ENCODE assay signal across 8 cellular contexts in the genomic region with DNA sequence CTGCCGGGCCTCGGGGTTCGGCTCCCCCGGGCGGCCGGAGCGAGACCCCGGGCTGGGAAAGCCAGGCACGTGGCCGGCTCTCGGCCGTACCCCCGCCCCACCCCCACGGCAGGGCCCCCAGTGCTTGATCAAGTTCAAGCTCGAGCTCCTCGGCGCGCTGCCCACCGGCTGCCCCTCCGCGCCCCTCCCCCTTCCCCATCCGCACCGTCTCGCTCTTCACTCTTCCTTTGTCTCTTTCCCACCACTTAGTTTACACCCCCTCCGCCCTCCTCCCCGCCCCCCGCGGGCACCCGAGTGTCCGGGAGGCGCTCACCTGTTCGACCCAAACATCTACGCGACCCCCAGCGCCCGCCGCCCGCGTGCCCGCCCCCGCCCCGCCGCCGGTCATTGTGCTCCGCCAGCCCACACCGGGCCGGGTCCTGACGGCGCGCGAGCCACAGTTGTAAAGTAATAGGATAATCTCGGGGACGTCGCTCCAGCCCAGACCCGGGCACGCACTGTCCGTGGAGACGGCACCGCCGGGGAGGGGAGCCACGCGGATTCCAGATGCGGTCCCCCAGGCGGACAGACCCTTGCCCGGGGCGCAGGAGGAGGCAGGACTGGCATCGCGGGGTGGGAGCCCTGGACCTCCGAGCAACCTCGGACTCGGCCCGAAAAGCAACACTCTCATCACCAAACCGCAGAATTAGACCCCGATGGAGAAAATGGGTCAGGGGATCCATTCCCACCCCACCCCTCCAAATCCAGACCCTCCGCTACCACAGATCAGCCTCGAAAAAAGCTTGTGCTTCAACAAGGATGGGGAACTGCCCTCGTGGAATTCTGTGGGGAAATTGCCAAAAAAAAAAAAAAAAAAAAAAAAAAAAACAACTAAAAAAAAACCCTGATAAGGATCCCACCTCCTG.
DNase-seq lines count a peak whose midpoint lies in the region; ATAC-seq and TF ChIP-seq lines count a peak whose summit lies in the region.

No MANE protein-coding gene starts in this region.

- no peak for TF ChIP-seq CTCF in AG04449 (IDR thresholded peaks at IDR 0.05; ENCODE audit: insufficient read depth, low read length, missing control alignments)
- no peak for TF ChIP-seq CTCF in HFFc6 (IDR thresholded peaks at IDR 0.05)
- TF ChIP-seq CTCF in lower leg skin (IDR thresholded peaks at IDR 0.05): no peak

- H3K27ac Mint-ChIP-seq in HFFc6: peak overlapping the region; percentile 81
- H3K27ac Mint-ChIP-seq in T-helper 17 cell: peak overlapping the region; percentile 87
- peak overlapping the region; percentile 77 for H3K27ac Mint-ChIP-seq in central memory CD8-positive, alpha-beta T cell (ENCODE audit: low read depth)

- intact Hi-C loops in lower leg skin (cut with DNase I; ENCODE audit: low total_unique reads): no loop called here

- H3K9me3 Mint-ChIP-seq in HFFc6: peaks cover 6% of the 10 kb centered on the region
- H3K9me3 Mint-ChIP-seq in central memory CD8-positive, alpha-beta T cell: no peaks in the 10 kb centered on the region

- H3K27me3 Mint-ChIP-seq in HFFc6 (ENCODE audit: insufficient read depth) (peaks cover 8% of the 10 kb centered on the region; the same call in 1 of the 2 replicates), T-helper 17 cell (no peaks in the 10 kb centered on the region)
- H3K27me3 Mint-ChIP-seq in central memory CD8-positive, alpha-beta T cell: no peaks in the 10 kb centered on the region

- no peak for TF ChIP-seq POLR2A in lower leg skin (IDR thresholded peaks at IDR 0.05)

- DNase-seq in AG04449 (ENCODE audit: low read depth, low spot score): no peak
- no peak for DNase-seq in HFFc6
- peak in 2 of 3 donors; percentile 21 to 37 for DNase-seq in T-helper 17 cell
- DNase-seq in central memory CD8-positive, alpha-beta T cell (ENCODE audit: low spot score in 2 of 2): no peak
- no peak for DNase-seq in lower leg skin (ENCODE audit: low spot score in 2 of 2)
- peak; percentile 51 for DNase-seq in stimulated activated naive CD8-positive, alpha-beta T cell treated with anti-CD3 and anti-CD28 coated beads, Interleukin-15, Interleukin-2, amounts not matched to agents 100 U/mL and 50 U/mL, for 24 hours
- DNase-seq in NCI-H2196 treated with DMSO at 0.1 percent for 48 hours (lab: John Stamatoyannopoulos, UW; ENCODE audit: unreplicated experiment): no peak

- no peak for ATAC-seq in T-helper 17 cell
- no peak for ATAC-seq in central memory CD8-positive, alpha-beta T cell (replicated peaks; ENCODE audit: extremely low read depth, poor library complexity, severe bottlenecking)
- no peak for ATAC-seq in stimulated activated naive CD8-positive, alpha-beta T cell treated with anti-CD3 and anti-CD28 coated beads, Interleukin-15, Interleukin-2, amounts not matched to agents 100 U/mL and 50 U/mL, for 24 hours
- no peak for ATAC-seq in HG03095 (IDR thresholded peaks at IDR 0.05; ENCODE audit: unreplicated experiment)

- peak overlapping the region; percentile 65 for H3K4me3 ChIP-seq in AG04449 (ENCODE audit: low read depth, low read length)
- H3K4me3 ChIP-seq in lower leg skin (ENCODE audit: low read depth, poor library complexity, severe bottlenecking): peak overlapping the region; percentile 24

- CTCF ChIA-PET in AG04449 (lab: Yijun Ruan, JAX): interaction anchor here (0.6 to 2.5 kb wide), 15 partner anchors 7 to 252 kb away, joined by 3 to 26 read pairs (median 5); no protein-coding TSS in a partner anchor

- H3K36me3 Mint-ChIP-seq in HFFc6 (ENCODE audit: low read depth) (peaks cover 4% of the 10 kb centered on the region; the same call in 1 of the 2 replicates), T-helper 17 cell (ENCODE audit: low read depth) (peaks cover 2% of the 10 kb centered on the region)
- peaks cover 10% of the 10 kb centered on the region for H3K36me3 Mint-ChIP-seq in central memory CD8-positive, alpha-beta T cell (ENCODE audit: insufficient read depth)

- POLR2A ChIA-PET in AG04449 (lab: Yijun Ruan, JAX): interaction anchor here (0.6 to 1.7 kb wide), 3 partner anchors 9 to 127 kb away, joined by 3 to 5 read pairs (median 3); no protein-coding TSS in a partner anchor

- no peaks in the 10 kb centered on the region for H3K9me3 ChIP-seq in T-helper 17 cell (ENCODE audit: control insufficient read depth, low read length, poor library complexity, severe bottlenecking)

- WGBS in lower leg skin, 2 donors: 1 to 2% methylated on average over 28 to 49 of the region's 77 CpGs

- peaks cover 24% of the 10 kb centered on the region for H3K4me1 Mint-ChIP-seq in HFFc6 (ENCODE audit: low read depth)
- peaks cover 35% of the 10 kb centered on the region for H3K4me1 Mint-ChIP-seq in T-helper 17 cell
- H3K4me1 Mint-ChIP-seq in central memory CD8-positive, alpha-beta T cell: peaks cover 47% of the 10 kb centered on the region

- H3K4me3 Mint-ChIP-seq in HFFc6: peak overlapping the region; percentile 87
- H3K4me3 Mint-ChIP-seq in T-helper 17 cell: peak overlapping the region; percentile 92
- H3K4me3 Mint-ChIP-seq in central memory CD8-positive, alpha-beta T cell: peak overlapping the region; percentile 92

Comparison
In these comparisons a context has a peak if more than half of its experiments do, and no peak if none do; other contexts are left out.
1. DNase-seq: peak in T-helper 17 cell (2 of 3) and stimulated activated naive CD8-positive, alpha-beta T cell treated with anti-CD3 and anti-CD28 coated beads, Interleukin-15, Interleukin-2, amounts not matched to agents 100 U/mL and 50 U/mL, for 24 hours (single experiment); none in AG04449 (single experiment), HFFc6 (single experiment), central memory CD8-positive, alpha-beta T cell (0 of 2), lower leg skin (0 of 2) and NCI-H2196 treated with DMSO at 0.1 percent for 48 hours (single experiment).
2. Peak in every context shown above with its lines, with median percentiles within 50 percentile points of each other: H3K27ac Mint-ChIP-seq and H3K4me3 Mint-ChIP-seq.